Comparison of ENCODE assay signal across 8 cellular contexts in the genomic region with DNA sequence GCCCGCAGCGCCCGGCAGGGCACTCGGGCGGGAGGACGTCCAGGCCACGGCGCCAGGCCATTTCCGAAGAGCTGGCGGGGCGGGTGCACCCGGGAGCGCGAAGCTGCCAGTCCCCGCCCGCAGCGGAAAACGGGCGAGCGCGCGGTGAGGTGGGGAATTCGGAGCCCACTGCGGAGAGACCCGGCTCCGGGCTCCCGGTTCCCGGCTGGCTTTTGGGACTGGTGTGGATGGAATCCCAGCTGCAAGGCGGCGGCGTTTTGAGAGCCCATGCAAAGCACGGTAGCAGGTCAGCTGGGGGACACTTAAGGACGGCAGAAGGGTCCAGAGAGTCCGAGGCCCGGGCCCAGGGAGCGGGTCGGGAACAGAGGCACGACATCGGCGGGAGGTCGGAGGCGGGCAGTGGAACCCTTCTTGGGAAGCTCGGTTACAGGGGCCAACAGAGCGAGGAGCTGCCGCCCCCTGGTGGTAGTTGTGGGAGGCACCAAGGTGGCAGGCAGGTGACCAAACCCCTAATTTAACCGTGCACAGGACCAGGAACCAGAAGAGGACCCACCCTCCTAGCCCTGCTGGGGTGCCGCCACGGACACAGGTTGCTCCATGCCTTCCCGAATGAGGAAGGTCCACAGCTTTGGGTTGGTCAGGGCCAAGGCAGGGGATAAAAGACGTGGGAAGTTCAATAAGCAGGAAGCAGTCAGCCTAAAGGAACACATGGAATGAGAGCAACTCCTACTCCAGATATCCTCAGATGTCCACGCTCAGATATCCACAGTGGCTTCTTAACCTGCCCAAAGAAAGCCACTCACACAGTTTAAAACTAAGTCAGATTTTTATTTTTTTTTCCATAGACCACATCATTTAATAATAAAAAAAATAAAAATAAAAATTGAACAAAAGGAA. TPM values are rescaled to one million over a fixed set of nuclear protein-coding genes. Genes with fewer than 3 reads are reported as not detected.
DNase-seq lines count a peak whose midpoint lies in the region; ATAC-seq lines count a peak whose summit lies in the region.

No MANE protein-coding gene starts in this region.

- H3K36me3 ChIP-seq in HUES48 (ENCODE audit: control insufficient read depth, insufficient read depth, low read length) = peaks cover 50% of the 10 kb centered on the region

- peaks cover 16% of the 10 kb centered on the region for H3K4me1 Mint-ChIP-seq in activated CD8-positive, alpha-beta memory T cell treated with anti-CD3 and anti-CD28 coated beads, Interleukin-2, amount 10 ng/mL, durations not matched to agents 7 days and 5 days
- H3K4me1 Mint-ChIP-seq in naive B cell = peaks cover 19 to 24% (median 22%) of the 10 kb centered on the region in 3 donors
- peaks cover 25 to 31% of the 10 kb centered on the region in 2 donors for H3K4me1 Mint-ChIP-seq in stimulated activated naive B cell treated with anti-CD40 and anti-IgM and Interleukin-4, amounts not matched to agents 10 μg/mL and 1 μg/mL and 100 μg/mL, for 72 hours

- peak overlapping the region; percentile 62 for H3K9ac ChIP-seq in HUES48 (ENCODE audit: low read depth, low read length)

- H3K9me3 Mint-ChIP-seq in activated CD8-positive, alpha-beta memory T cell treated with anti-CD3 and anti-CD28 coated beads, Interleukin-2, amount 10 ng/mL, durations not matched to agents 7 days and 5 days (ENCODE audit: low read depth) = no peaks in the 10 kb centered on the region
- no peaks in the 10 kb centered on the region for H3K9me3 Mint-ChIP-seq in naive B cell
- H3K9me3 Mint-ChIP-seq in stimulated activated naive B cell treated with anti-CD40 and anti-IgM and Interleukin-4, amounts not matched to agents 10 μg/mL and 1 μg/mL and 100 μg/mL, for 72 hours = no peaks in the 10 kb centered on the region

- peaks cover 11% of the 10 kb centered on the region for H3K4me1 ChIP-seq in HUES48 (ENCODE audit: control insufficient read depth, insufficient read depth, low read length)

- ATAC-seq in GM19467 (IDR thresholded peaks at IDR 0.05; ENCODE audit: unreplicated experiment) (peak; percentile 60), esophagus mucosa (peak; percentile 76), naive B cell (ENCODE audit: low read depth in 2 of 2) (peak; percentile 70 to 74)
- ATAC-seq in activated CD8-positive, alpha-beta memory T cell treated with anti-CD3 and anti-CD28 coated beads, Interleukin-2, amount 10 ng/mL, durations not matched to agents 7 days and 5 days = peak; percentile 77
- ATAC-seq in stimulated activated naive B cell treated with anti-CD40 and anti-IgM and Interleukin-4, amounts not matched to agents 10 μg/mL and 1 μg/mL and 100 μg/mL, for 72 hours (replicated peaks) = peak; percentile 70 to 79

- no peaks in the 10 kb centered on the region for H3K9me3 ChIP-seq in HUES48 (ENCODE audit: control insufficient read depth, insufficient read depth, low read length)

- H3K4me3 Mint-ChIP-seq in activated CD8-positive, alpha-beta memory T cell treated with anti-CD3 and anti-CD28 coated beads, Interleukin-2, amount 10 ng/mL, durations not matched to agents 7 days and 5 days = peak overlapping the region; percentile 77
- H3K4me3 Mint-ChIP-seq in naive B cell = peak overlapping the region; percentile 80 to 94 (median 90)
- peak overlapping the region; percentile 84 to 89 for H3K4me3 Mint-ChIP-seq in stimulated activated naive B cell treated with anti-CD40 and anti-IgM and Interleukin-4, amounts not matched to agents 10 μg/mL and 1 μg/mL and 100 μg/mL, for 72 hours

- H3K27me3 Mint-ChIP-seq in activated CD8-positive, alpha-beta memory T cell treated with anti-CD3 and anti-CD28 coated beads, Interleukin-2, amount 10 ng/mL, durations not matched to agents 7 days and 5 days = peaks cover 8% of the 10 kb centered on the region
- no peaks in the 10 kb centered on the region for H3K27me3 Mint-ChIP-seq in naive B cell
- H3K27me3 Mint-ChIP-seq in stimulated activated naive B cell treated with anti-CD40 and anti-IgM and Interleukin-4, amounts not matched to agents 10 μg/mL and 1 μg/mL and 100 μg/mL, for 72 hours = no peaks in the 10 kb centered on the region

- H3K36me3 Mint-ChIP-seq in activated CD8-positive, alpha-beta memory T cell treated with anti-CD3 and anti-CD28 coated beads, Interleukin-2, amount 10 ng/mL, durations not matched to agents 7 days and 5 days = peaks cover 20% of the 10 kb centered on the region
- H3K36me3 Mint-ChIP-seq in naive B cell = peaks cover 8 to 9% of the 10 kb centered on the region in 2 donors
- peaks cover 24 to 32% of the 10 kb centered on the region in 2 donors for H3K36me3 Mint-ChIP-seq in stimulated activated naive B cell treated with anti-CD40 and anti-IgM and Interleukin-4, amounts not matched to agents 10 μg/mL and 1 μg/mL and 100 μg/mL, for 72 hours

- H3K27me3 ChIP-seq in HUES48 (ENCODE audit: control insufficient read depth, insufficient read depth, low read length) = peaks cover 9% of the 10 kb centered on the region; the same call in 1 of the 2 replicates

- CTCF ChIA-PET in activated CD8-positive, alpha-beta memory T cell treated with anti-CD3 and anti-CD28 coated beads, Interleukin-2, amount 10 ng/mL, durations not matched to agents 7 days and 5 days (lab: Charles Lee) = interaction anchor here (0.8 to 19.1 kb wide), 44 partner anchors 10 to 498 kb away, joined by 3 to 867 read pairs (median 6); a partner anchor contains a TSS

- H3K27ac Mint-ChIP-seq in activated CD8-positive, alpha-beta memory T cell treated with anti-CD3 and anti-CD28 coated beads, Interleukin-2, amount 10 ng/mL, durations not matched to agents 7 days and 5 days = no peak overlapping the region
- peak overlapping the region in 2 of 6 donors; percentile 39 to 89 for H3K27ac Mint-ChIP-seq in naive B cell
- H3K27ac Mint-ChIP-seq in stimulated activated naive B cell treated with anti-CD40 and anti-IgM and Interleukin-4, amounts not matched to agents 10 μg/mL and 1 μg/mL and 100 μg/mL, for 72 hours = peak overlapping the region; percentile 77

- peak overlapping the region; percentile 73 for H3K4me3 ChIP-seq in HUES48 (ENCODE audit: low read depth, low read length)

- H3K27ac ChIP-seq in HUES48 (ENCODE audit: low read depth, low read length) = peak overlapping the region; percentile 90

- DNase-seq in AG20443 (ENCODE audit: low spot score) (peak; percentile 89), naive B cell (peak; percentile 80), C1 segment of cervical spinal cord (lab: John Stamatoyannopoulos, UW) (no peak)
- peak; percentile 92 for DNase-seq in activated CD8-positive, alpha-beta memory T cell treated with anti-CD3 and anti-CD28 coated beads, Interleukin-2, amount 10 ng/mL, durations not matched to agents 7 days and 5 days
- DNase-seq in stimulated activated naive B cell treated with anti-CD40 and anti-IgM and Interleukin-4, amounts not matched to agents 10 μg/mL and 1 μg/mL and 100 μg/mL, for 72 hours = peak; percentile 74

RNA-seq across cellular contexts. Expression of a gene that starts 0.7 kb away (rescaled TPM):
- total RNA-seq in activated CD8-positive, alpha-beta memory T cell treated with anti-CD3 and anti-CD28 coated beads, Interleukin-2, amount 10 ng/mL, durations not matched to agents 7 days and 5 days = 1 to 10 TPM; 2.4 to 2.5 TPM
- 3.4 TPM for total RNA-seq in esophagus mucosa
- under 1 TPM in 4 of 6 donors, not detected in 2; 0.18 to 0.97 (median 0.39) TPM for polyA plus RNA-seq in naive B cell (ENCODE audit: low read depth in 6 of 6)

RNA-seq across cellular contexts. Expression of a gene that starts 16.0 kb away (rescaled TPM):
- not detected for total RNA-seq in activated CD8-positive, alpha-beta memory T cell treated with anti-CD3 and anti-CD28 coated beads, Interleukin-2, amount 10 ng/mL, durations not matched to agents 7 days and 5 days
- not detected for total RNA-seq in esophagus mucosa
- polyA plus RNA-seq in naive B cell (ENCODE audit: low read depth in 6 of 6) = not detected

RNA-seq across cellular contexts. Expression of a gene that starts 23.3 kb away (rescaled TPM):
- 10 to 100 TPM; 66.7 to 95.3 TPM for total RNA-seq in activated CD8-positive, alpha-beta memory T cell treated with anti-CD3 and anti-CD28 coated beads, Interleukin-2, amount 10 ng/mL, durations not matched to agents 7 days and 5 days
- 105 TPM for total RNA-seq in esophagus mucosa
- polyA plus RNA-seq in naive B cell (ENCODE audit: low read depth in 6 of 6) = 10 to 100 TPM; 27.6 to 40.9 (median 33.2) TPM

RNA-seq across cellular contexts. Expression of a gene that starts 36.9 kb away (rescaled TPM):
- total RNA-seq in activated CD8-positive, alpha-beta memory T cell treated with anti-CD3 and anti-CD28 coated beads, Interleukin-2, amount 10 ng/mL, durations not matched to agents 7 days and 5 days = 100 to 1,000 TPM; 172 to 204 TPM
- 82.5 TPM for total RNA-seq in esophagus mucosa
- polyA plus RNA-seq in naive B cell (ENCODE audit: low read depth in 6 of 6) = 10 to 100 TPM in 2 of 6 donors, 1 to 10 TPM in 3, under 1 TPM in 1; 0.61 to 18.0 (median 9.8) TPM

RNA-seq across cellular contexts. Expression of a gene that starts 37.3 kb away (rescaled TPM):
- total RNA-seq in activated CD8-positive, alpha-beta memory T cell treated with anti-CD3 and anti-CD28 coated beads, Interleukin-2, amount 10 ng/mL, durations not matched to agents 7 days and 5 days = 10 to 100 TPM; 44.6 to 53.2 TPM
- 34.7 TPM for total RNA-seq in esophagus mucosa
- 10 to 100 TPM; 31.7 to 81.0 (median 69.0) TPM for polyA plus RNA-seq in naive B cell (ENCODE audit: low read depth in 6 of 6)

Comparison
In these comparisons a context has a peak if more than half of its experiments do, and no peak if none do; other contexts are left out.
1. DNase-seq: peak in AG20443 (single experiment), activated CD8-positive, alpha-beta memory T cell treated with anti-CD3 and anti-CD28 coated beads, Interleukin-2, amount 10 ng/mL, durations not matched to agents 7 days and 5 days (single experiment), naive B cell (single experiment) and stimulated activated naive B cell treated with anti-CD40 and anti-IgM and Interleukin-4, amounts not matched to agents 10 μg/mL and 1 μg/mL and 100 μg/mL, for 72 hours (single experiment); none in C1 segment of cervical spinal cord (0 of 14).
2. Peak in every context shown above with its lines, with median percentiles within 50 percentile points of each other: ATAC-seq and H3K4me3 Mint-ChIP-seq.